In the genomic region with DNA sequence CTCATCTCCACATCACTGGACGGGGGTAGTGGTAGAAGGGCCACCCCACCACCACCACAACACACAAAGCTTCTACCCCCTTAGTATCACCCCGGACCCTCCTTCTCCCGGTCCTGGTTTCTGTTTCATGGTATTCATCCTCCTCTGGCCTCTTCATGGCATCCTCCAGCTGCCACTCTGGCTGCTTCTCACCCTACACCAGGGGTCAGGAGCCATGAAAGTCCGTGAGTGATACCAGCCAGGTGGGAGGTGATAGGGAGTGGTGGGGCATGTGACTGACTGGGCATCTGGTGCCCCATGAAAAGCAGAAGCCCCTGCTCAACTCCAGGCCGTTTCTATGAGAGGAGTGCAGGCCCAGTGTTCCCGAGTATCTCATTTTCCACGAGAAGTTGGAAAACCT, we compare ENCODE assay signal across 12 cellular contexts.
DNase-seq lines count a peak whose midpoint lies in the region; ATAC-seq and TF ChIP-seq lines count a peak whose summit lies in the region.
"Had no signal": no experiment of that assay in that cellular context is flagged by ENCODE, and none has a peak within 500 bp of the region (broad histone marks: within the 10 kb centered on the region; RNA-seq: fewer than 3 reads in every experiment).

No MANE protein-coding gene starts in this region.

- 90 to 92% methylated on average over 7 of the region's 7 CpGs for WGBS in esophagus squamous epithelium, 2 donors
- 66 to 79% (median 71%) methylated on average over 7 of the region's 7 CpGs for WGBS in psoas muscle, 3 donors

- peaks cover 30% of the 10 kb centered on the region for H3K4me1 Mint-ChIP-seq in stimulated activated naive CD8-positive, alpha-beta T cell treated with anti-CD3 and anti-CD28 coated beads, Interleukin-15, Interleukin-2, amounts not matched to agents 100 ng/mL and 50 ng/mL, for 24 hours (ENCODE audit: low read depth)

- peak overlapping the region; percentile 65 for H3K27ac Mint-ChIP-seq in stimulated activated naive CD8-positive, alpha-beta T cell treated with anti-CD3 and anti-CD28 coated beads, Interleukin-15, Interleukin-2, amounts not matched to agents 100 ng/mL and 50 ng/mL, for 24 hours

- no peak for TF ChIP-seq CTCF in esophagus squamous epithelium (IDR thresholded peaks at IDR 0.05)
- TF ChIP-seq CTCF in psoas muscle (IDR thresholded peaks at IDR 0.05) = no peak

- no peak overlapping the region for H3K4me3 ChIP-seq in esophagus squamous epithelium
- no peak overlapping the region for H3K4me3 ChIP-seq in psoas muscle

- H3K4me1 ChIP-seq in esophagus squamous epithelium = peaks cover 21 to 76% (median 58%) of the 10 kb centered on the region in 3 donors
- H3K4me1 ChIP-seq in psoas muscle = peaks cover 30% of the 10 kb centered on the region

- ATAC-seq in stimulated activated naive CD8-positive, alpha-beta T cell treated with anti-CD3 and anti-CD28 coated beads, Interleukin-15, Interleukin-2, amounts not matched to agents 100 U/mL and 50 U/mL, for 24 hours = no peak
- ATAC-seq in psoas muscle (no peak), GM21367 (IDR thresholded peaks at IDR 0.05; ENCODE audit: unreplicated experiment) (no peak), HG03159 (IDR thresholded peaks at IDR 0.05; ENCODE audit: unreplicated experiment) (no peak)

- H3K27ac ChIP-seq in esophagus squamous epithelium (peak overlapping the region; percentile 53 to 89 (median 80)), psoas muscle (peak overlapping the region; percentile 18)
- H3K27ac ChIP-seq: KMS-11 had no signal

- TF ChIP-seq POLR2A in esophagus squamous epithelium (IDR thresholded peaks at IDR 0.05) = no peak

- H3K27me3 ChIP-seq in esophagus squamous epithelium (no peaks in the 10 kb centered on the region), psoas muscle (ENCODE audit: insufficient read depth in 3 of 3, low read length in 2 of 3) (no peaks in the 10 kb centered on the region)

- H3K4me3 Mint-ChIP-seq in stimulated activated naive CD8-positive, alpha-beta T cell treated with anti-CD3 and anti-CD28 coated beads, Interleukin-15, Interleukin-2, amounts not matched to agents 100 ng/mL and 50 ng/mL, for 24 hours = no peak overlapping the region

- H3K27me3 Mint-ChIP-seq in stimulated activated naive CD8-positive, alpha-beta T cell treated with anti-CD3 and anti-CD28 coated beads, Interleukin-15, Interleukin-2, amounts not matched to agents 100 ng/mL and 50 ng/mL, for 24 hours = no peaks in the 10 kb centered on the region

- H3K36me3 ChIP-seq in esophagus squamous epithelium = peaks cover 0 to 39% (median 0%) of the 10 kb centered on the region in 3 donors
- H3K36me3 ChIP-seq in psoas muscle (ENCODE audit: insufficient read depth in 1 of 2, low read depth in 1 of 2) = peaks cover 0 to 1% of the 10 kb centered on the region in 2 donors

- no peaks in the 10 kb centered on the region for H3K9me3 Mint-ChIP-seq in stimulated activated naive CD8-positive, alpha-beta T cell treated with anti-CD3 and anti-CD28 coated beads, Interleukin-15, Interleukin-2, amounts not matched to agents 100 ng/mL and 50 ng/mL, for 24 hours

- H3K36me3 Mint-ChIP-seq in stimulated activated naive CD8-positive, alpha-beta T cell treated with anti-CD3 and anti-CD28 coated beads, Interleukin-15, Interleukin-2, amounts not matched to agents 100 ng/mL and 50 ng/mL, for 24 hours (ENCODE audit: low read depth) = peaks cover 78% of the 10 kb centered on the region

- intact Hi-C loops in esophagus squamous epithelium (cut with DNase I) = no loop called here
- intact Hi-C loops in psoas muscle (cut with DNase I) = no loop called here

- no peak for DNase-seq in stimulated activated naive CD8-positive, alpha-beta T cell treated with anti-CD3 and anti-CD28 coated beads, Interleukin-15, Interleukin-2, amounts not matched to agents 100 U/mL and 50 U/mL, for 24 hours
- DNase-seq in esophagus squamous epithelium (lab: John Stamatoyannopoulos, UW) = no peak
- DNase-seq in psoas muscle = no peak
- DNase-seq in NCI-H1105 (lab: John Stamatoyannopoulos, UW) = no peak
- no peak for DNase-seq in DMS 273 treated with DMSO at 0.1 percent for 48 hours (lab: John Stamatoyannopoulos, UW)
- DNase-seq: effector memory CD4-positive, alpha-beta T cell; NCI-H2107; SK-N-SH had no signal

- H3K9me3 ChIP-seq in esophagus squamous epithelium (no peaks in the 10 kb centered on the region), psoas muscle (no peaks in the 10 kb centered on the region)
- H3K9me3 ChIP-seq: SK-N-SH had no signal
